ENCODE assay signal across 19 cellular contexts in genomic region chr7:55507743-55508142, GRCh38.
DNase-seq lines count a peak whose midpoint lies in the region; ATAC-seq, FAIRE-seq and TF ChIP-seq lines count a peak whose summit lies in the region.
"Had no signal": no experiment of that assay in that cellular context is flagged by ENCODE, and none has a peak within 500 bp of the region (broad histone marks: within the 10 kb centered on the region; RNA-seq: fewer than 3 reads in every experiment).

No MANE protein-coding gene starts in this region.

- H3K27me3 ChIP-seq in CD4-positive, alpha-beta T cell (ENCODE audit: control insufficient read depth, insufficient read depth, low read length): no peaks in the 10 kb centered on the region
- H3K27me3 ChIP-seq in MM.1S (replicated peaks; ENCODE audit: insufficient read depth, low read length) (no peaks in the 10 kb centered on the region), GM12878 (replicated peaks in 1 of 2; ENCODE audit: control insufficient read depth in 2 of 2, insufficient read depth in 2 of 2, low read length in 1 of 2) (no peaks in the 10 kb centered on the region), pancreas (no peaks in the 10 kb centered on the region)

- in situ Hi-C loops in GM12878 (cut with MboI): no loop called here

- no peaks in the 10 kb centered on the region for H3K9me3 ChIP-seq in CD4-positive, alpha-beta T cell (ENCODE audit: control insufficient read depth, low read length)
- H3K9me3 ChIP-seq in MM.1S (replicated peaks; ENCODE audit: insufficient read depth, low read length): no peaks in the 10 kb centered on the region
- no peaks in the 10 kb centered on the region for H3K9me3 ChIP-seq in GM12878 (replicated peaks; ENCODE audit: control insufficient read depth, insufficient read depth, low read length)
- H3K9me3 ChIP-seq in pancreas: no peaks in the 10 kb centered on the region
- no peaks in the 10 kb centered on the region for H3K9me3 ChIP-seq in mucosa of descending colon
- H3K9me3 ChIP-seq: A549 had no signal

- no peak for TF ChIP-seq POLR2A in GM12878 (IDR thresholded peaks at IDR 0.05; ENCODE audit: low read depth, low read length)

- H3K4me3 ChIP-seq in MM.1S (ENCODE audit: low read length): no peak overlapping the region
- H3K4me3 ChIP-seq in GM12878: no peak overlapping the region
- H3K4me3 ChIP-seq in pancreas: no peak overlapping the region
- no peak overlapping the region for H3K4me3 ChIP-seq in mucosa of descending colon
- H3K4me3 ChIP-seq: A549 had no signal

- SMC1A ChIA-PET in GM12878 (lab: Charles Lee; ENCODE audit: uncharacterized antibody, unreplicated experiment): interaction anchor here (0.8 to 21.7 kb wide), 15 partner anchors 9 to 222 kb away, joined by 3 to 354 read pairs (median 7); partner anchors contain the start of gene VOPP1

- CTCF ChIA-PET in CD4-positive, alpha-beta T cell (lab: Charles Lee): interaction anchor here (0.5 kb wide), 1 partner anchor 557 kb away, joined by 3 read pairs; no protein-coding TSS in a partner anchor
- CTCF ChIA-PET in GM12878 (lab: Yijun Ruan, JAX): interaction anchor here (1.4 to 2.5 kb wide), 8 partner anchors 9 to 91 kb away, joined by 3 to 13 read pairs (median 8); no protein-coding TSS in a partner anchor

- H4K20me1 ChIP-seq in MM.1S (ENCODE audit: insufficient read depth, low read length) (no peaks in the 10 kb centered on the region), GM12878 (ENCODE audit: control insufficient read depth, insufficient read depth) (no peaks in the 10 kb centered on the region; the same call in 1 of the 2 replicates)

- H3K79me2 ChIP-seq in MM.1S (ENCODE audit: low read length) (peaks cover 84% of the 10 kb centered on the region), GM12878 (ENCODE audit: control insufficient read depth, insufficient read depth, low read length) (peaks cover 81% of the 10 kb centered on the region)

- no TSS peak for BruUV-seq in GM12878 (replicated peaks; lab: Mats Ljungman, UMichigan)

- no peak for TF ChIP-seq EP300 in GM12878 (IDR thresholded peaks at IDR 0.05; ENCODE audit: borderline replicate concordance in 1 of 2, control insufficient read depth in 1 of 2, low read depth in 2 of 2, low read length in 2 of 2)

- RAD21 ChIA-PET in GM12878 (lab: Charles Lee; ENCODE audit: unreplicated experiment): interaction anchor here (1.4 to 4.1 kb wide), 9 partner anchors 8 to 199 kb away, joined by 3 to 64 read pairs (median 9); no protein-coding TSS in a partner anchor

- H3K9ac ChIP-seq in MM.1S (ENCODE audit: low read length) (peak overlapping the region; percentile 55), GM12878 (ENCODE audit: control insufficient read depth, insufficient read depth, low read length) (no peak overlapping the region)

- POLR2A ChIA-PET in CD4-positive, alpha-beta T cell (lab: Charles Lee): interaction anchor here (0.7 kb wide), 1 partner anchor 40 kb away, joined by 3 read pairs; no protein-coding TSS in a partner anchor
- POLR2A ChIA-PET in GM12878 (lab: Charles Lee): interaction anchor here (0.6 to 2.8 kb wide), 2 partner anchors 26 to 207 kb away, joined by 5 to 16 read pairs; no protein-coding TSS in a partner anchor

- no peaks in the 10 kb centered on the region for H3K27me3 Mint-ChIP-seq in activated T-cell treated with anti-CD3 and anti-CD28 coated beads, Interleukin-2, amount 50 U/mL, for 72 hours (ENCODE audit: low read depth)
- no peaks in the 10 kb centered on the region for H3K27me3 Mint-ChIP-seq in CD4-positive, alpha-beta T cell
- peaks cover 2% of the 10 kb centered on the region for H3K27me3 Mint-ChIP-seq in endothelial cell (ENCODE audit: unreplicated experiment)

- H3K4me3 Mint-ChIP-seq in activated T-cell treated with anti-CD3 and anti-CD28 coated beads, Interleukin-2, amount 50 U/mL, for 72 hours: peak overlapping the region in 1 of 2 donors; percentile 20
- H3K4me3 Mint-ChIP-seq in CD4-positive, alpha-beta T cell: no peak overlapping the region
- no peak overlapping the region for H3K4me3 Mint-ChIP-seq in endothelial cell (ENCODE audit: unreplicated experiment)

- H3K4me2 ChIP-seq in MM.1S (ENCODE audit: low read depth, low read length): peak overlapping the region; percentile 38
- peak overlapping the region; percentile 20; the same call in 1 of the 2 replicates for H3K4me2 ChIP-seq in GM12878 (ENCODE audit: control insufficient read depth, insufficient read depth)
- H3K4me2 ChIP-seq: A549 had no signal

- H3K9me3 Mint-ChIP-seq in activated T-cell treated with anti-CD3 and anti-CD28 coated beads, Interleukin-2, amount 50 U/mL, for 72 hours: no peaks in the 10 kb centered on the region
- H3K9me3 Mint-ChIP-seq in CD4-positive, alpha-beta T cell: no peaks in the 10 kb centered on the region
- no peaks in the 10 kb centered on the region for H3K9me3 Mint-ChIP-seq in endothelial cell (ENCODE audit: unreplicated experiment)

- no peak for TF ChIP-seq RAD21 in GM12878 (IDR thresholded peaks at IDR 0.05; ENCODE audit: insufficient read depth, low read depth, low read length)

- no peak for TF ChIP-seq CTCF in CD4-positive, alpha-beta T cell (IDR thresholded peaks at IDR 0.05)
- TF ChIP-seq CTCF in MM.1S (IDR thresholded peaks at IDR 0.05; ENCODE audit: low read length): no peak
- no peak for TF ChIP-seq CTCF in GM12878 (IDR thresholded peaks at IDR 0.05 in 2 of 3, conservative IDR thresholded peaks at IDR 0.05 in 1 of 3; ENCODE audit: control insufficient read depth in 2 of 3, extremely low read depth in 1 of 3, insufficient read depth in 1 of 3, low read depth in 3 of 3, low read length in 3 of 3)
- TF ChIP-seq CTCF in pancreas (IDR thresholded peaks at IDR 0.05): no peak
- TF ChIP-seq CTCF in endothelial cell (IDR thresholded peaks at IDR 0.05; ENCODE audit: unreplicated experiment): no peak
- TF ChIP-seq CTCF in mucosa of descending colon (IDR thresholded peaks at IDR 0.05): no peak

- H3K27ac Mint-ChIP-seq in activated T-cell treated with anti-CD3 and anti-CD28 coated beads, Interleukin-2, amount 50 U/mL, for 72 hours: peak overlapping the region; percentile 45
- peak overlapping the region; percentile 25 for H3K27ac Mint-ChIP-seq in CD4-positive, alpha-beta T cell
- no peak overlapping the region for H3K27ac Mint-ChIP-seq in endothelial cell (ENCODE audit: unreplicated experiment)

- H3K9me2 ChIP-seq in MM.1S (replicated peaks; ENCODE audit: insufficient read depth, low read length): no peaks in the 10 kb centered on the region

- peaks cover 7 to 10% of the 10 kb centered on the region in 2 donors for H3K36me3 Mint-ChIP-seq in activated T-cell treated with anti-CD3 and anti-CD28 coated beads, Interleukin-2, amount 50 U/mL, for 72 hours (ENCODE audit: insufficient read depth in 2 of 2)
- peaks cover 43% of the 10 kb centered on the region for H3K36me3 Mint-ChIP-seq in CD4-positive, alpha-beta T cell (ENCODE audit: low read depth)
- no peaks in the 10 kb centered on the region for H3K36me3 Mint-ChIP-seq in endothelial cell (ENCODE audit: low read depth, unreplicated experiment)

- ATAC-seq in activated T-cell treated with anti-CD3 and anti-CD28 coated beads, Interleukin-2, amount 50 U/mL, for 72 hours (replicated peaks in 1 of 2): no peak
- no peak for ATAC-seq in CD4-positive, alpha-beta T cell (ENCODE audit: poor library complexity)
- ATAC-seq in GM12878: no peak
- ATAC-seq in pancreas: no peak
- ATAC-seq in mucosa of descending colon: no peak
- ATAC-seq: A549, HepG2 had no signal

- peaks cover 93% of the 10 kb centered on the region for H3K4me1 Mint-ChIP-seq in activated T-cell treated with anti-CD3 and anti-CD28 coated beads, Interleukin-2, amount 50 U/mL, for 72 hours (ENCODE audit: low read depth)
- H3K4me1 Mint-ChIP-seq in CD4-positive, alpha-beta T cell (ENCODE audit: low read depth): peaks cover 65% of the 10 kb centered on the region
- H3K4me1 Mint-ChIP-seq in endothelial cell (ENCODE audit: unreplicated experiment): peaks cover 23% of the 10 kb centered on the region

- DNase-seq in activated T-cell treated with anti-CD3 and anti-CD28 coated beads, Interleukin-2, amount 50 U/mL, for 72 hours: no peak
- DNase-seq in activated T-cell treated with anti-CD3 and anti-CD28 coated beads for 4 hours (no peak), MM.1S (no peak), GM12878 (ENCODE audit: low read depth, low spot score) (no peak), pancreas (no peak), endothelial cell (ENCODE audit: low spot score) (no peak), mucosa of descending colon (no peak)
- DNase-seq in CD4-positive, alpha-beta T cell: no peak
- DNase-seq: DMS79 treated with DMSO at 0.1 percent for 48 hours, GDM1, H7, NCI-H1417, NCI-H1930, NCI-H2171 treated with DMSO at 0.1 percent for 48 hours, NCI-H510A, NCI-H82, SIG-M5 had no signal

- H3K27ac ChIP-seq in CD4-positive, alpha-beta T cell (ENCODE audit: low read depth, low read length): no peak overlapping the region
- H3K27ac ChIP-seq in MM.1S (ENCODE audit: low read length) (peak overlapping the region; percentile 98), GM12878 (ENCODE audit: control insufficient read depth, insufficient read depth) (peak overlapping the region; percentile 51; the same call in 1 of the 2 replicates), pancreas (no peak overlapping the region)
- H3K27ac ChIP-seq: A549 had no signal

- 96% methylated on average over 5 of the region's 5 CpGs for WGBS in GM12878 (ENCODE audit: insufficient coverage, insufficient replicate concordance, low lambda C conversion rate, missing lambda C conversion rate)
- WGBS in pancreas, 2 donors: 89 to 94% methylated on average over 5 of the region's 5 CpGs

- intact Hi-C loops in CD4-positive, alpha-beta T cell (cut with DNase I, micrococcal nuclease): loop anchor here in 1 of 2 experiments (10.0 kb wide), 1 partner anchor 73 kb away; no protein-coding TSS in a partner anchor
- intact Hi-C loops in GM12878 (cut with micrococcal nuclease; ENCODE audit: unreplicated experiment): loop anchor here (1.0 kb wide), 1 partner anchor 26 kb away; no protein-coding TSS in a partner anchor
- intact Hi-C loops in pancreas (cut with DNase I): no loop called here
- intact Hi-C loops in mucosa of descending colon (cut with DNase I, micrococcal nuclease): no loop called here

- H3K36me3 ChIP-seq in MM.1S (replicated peaks; ENCODE audit: insufficient read depth, low read length): peaks cover 6% of the 10 kb centered on the region
- H3K36me3 ChIP-seq in GM12878 (ENCODE audit: control insufficient read depth in 2 of 2, insufficient read depth in 2 of 2, low read length in 1 of 2): peaks cover 11 to 13% of the 10 kb centered on the region in 2 experiments; a peak in 3 of 4 replicates
- no peaks in the 10 kb centered on the region for H3K36me3 ChIP-seq in pancreas
- no peaks in the 10 kb centered on the region for H3K36me3 ChIP-seq in mucosa of descending colon (ENCODE audit: low read depth)

- H2AFZ ChIP-seq in MM.1S (ENCODE audit: low read length) (no peak overlapping the region), GM12878 (ENCODE audit: control insufficient read depth, low read depth, low read length) (no peak overlapping the region)

- H3K4me1 ChIP-seq in MM.1S (ENCODE audit: low read length) (peaks cover 92% of the 10 kb centered on the region), GM12878 (ENCODE audit: control insufficient read depth, insufficient read depth, low read length) (peaks cover 59% of the 10 kb centered on the region), pancreas (no peaks in the 10 kb centered on the region), mucosa of descending colon (ENCODE audit: low read depth) (no peaks in the 10 kb centered on the region)

- H3F3A ChIP-seq in MM.1S (ENCODE audit: insufficient read depth, low read length): peaks cover 87% of the 10 kb centered on the region

- no peak for FAIRE-seq in GM12878 (lab: Jason Lieb, UNC)
- FAIRE-seq in pancreas (lab: Jason Lieb, UNC): no peak
- FAIRE-seq: A549, HepG2 had no signal

Comparison
In these comparisons a context has a peak if more than half of its experiments do, and no peak if none do; other contexts are left out.
1. H3K27ac ChIP-seq: peak in MM.1S (single experiment) and GM12878 (single experiment); none in CD4-positive, alpha-beta T cell (single experiment) and pancreas (0 of 4).